13 cellular contexts compared by ENCODE assay signal in genomic region chr14:101627913-101628257, GRCh38.
A peak's percentile ranks its signal among the peaks of the same experiment; 100 is the strongest.
DNase-seq lines count a peak whose midpoint lies in the region; ATAC-seq and TF ChIP-seq lines count a peak whose summit lies in the region.
"Had no signal": no experiment of that assay in that cellular context is flagged by ENCODE, and none has a peak within 500 bp of the region (broad histone marks: within the 10 kb centered on the region; RNA-seq: fewer than 3 reads in every experiment).

No MANE protein-coding gene starts in this region.

- H3K9me2 ChIP-seq in HCT116 (ENCODE audit: insufficient read depth) = no peaks in the 10 kb centered on the region

- H3K9me3 Mint-ChIP-seq in activated CD4-positive, alpha-beta memory T cell treated with anti-CD3 and anti-CD28 coated beads, Interleukin-2, amount 10 ng/mL, durations not matched to agents 7 days and 5 days = no peaks in the 10 kb centered on the region
- H3K9me3 Mint-ChIP-seq: activated T-cell treated with anti-CD3 and anti-CD28 coated beads, Interleukin-2, amount 50 U/mL, for 4 hours; stimulated activated naive CD8-positive, alpha-beta T cell treated with anti-CD3 and anti-CD28 coated beads, Interleukin-15, Interleukin-2, amounts not matched to agents 100 ng/mL and 50 ng/mL, for 24 hours had no signal

- H3K4me3 ChIP-seq in BLaER1 treated with 17β-estradiol and CSF1 and Interleukin-3, amounts not matched to agents 10 nM and 100 nM = peak overlapping the region in 3 of 10 experiments; percentile 31 to 41 (median 34); a peak in 4 of 20 replicates
- H3K4me3 ChIP-seq in HCT116 (replicated peaks in 1 of 2; ENCODE audit: low read depth in 1 of 2, low read length in 2 of 2) = no peak overlapping the region
- H3K4me3 ChIP-seq in dorsolateral prefrontal cortex = peak overlapping the region in 49 of 59 donors; percentile 12 to 61 (median 43)
- H3K4me3 ChIP-seq in parathyroid adenoma (ENCODE audit: low read depth, low read length) = no peak overlapping the region
- H3K4me3 ChIP-seq: uterus had no signal

- H3K4me1 Mint-ChIP-seq in activated CD4-positive, alpha-beta memory T cell treated with anti-CD3 and anti-CD28 coated beads, Interleukin-2, amount 10 ng/mL, durations not matched to agents 7 days and 5 days = no peaks in the 10 kb centered on the region

- H3K4me2 ChIP-seq in BLaER1 treated with 17β-estradiol and CSF1 and Interleukin-3, amounts not matched to agents 10 nM and 100 nM = peak overlapping the region; percentile 64 to 95 (median 71)
- H3K4me2 ChIP-seq in HCT116 (ENCODE audit: low read length) (peak overlapping the region; percentile 68; the same call in 1 of the 2 replicates), parathyroid adenoma (ENCODE audit: low read length) (peak overlapping the region; percentile 47)

- H2AFZ ChIP-seq in HCT116 (ENCODE audit: low read depth, low read length, poor library complexity, severe bottlenecking) (no peak overlapping the region), parathyroid adenoma (peak overlapping the region; percentile 79)

- H4K20me1 ChIP-seq in BLaER1 treated with 17β-estradiol and CSF1 and Interleukin-3, amounts not matched to agents 10 nM and 100 nM = no peaks in the 10 kb centered on the region; a peak in 1 of 22 replicates
- no peaks in the 10 kb centered on the region for H4K20me1 ChIP-seq in HCT116 (ENCODE audit: insufficient read depth)

- no peaks in the 10 kb centered on the region for H3K9me3 ChIP-seq in BLaER1 treated with 17β-estradiol and CSF1 and Interleukin-3, amounts not matched to agents 10 nM and 100 nM (replicated peaks in 1 of 11)
- H3K9me3 ChIP-seq in HCT116 (ENCODE audit: control insufficient read depth in 1 of 2, insufficient read depth in 1 of 2, low read depth in 1 of 2, low read length in 2 of 2) = no peaks in the 10 kb centered on the region
- H3K9me3 ChIP-seq in parathyroid adenoma (ENCODE audit: control insufficient read depth, low read length) = no peaks in the 10 kb centered on the region
- H3K9me3 ChIP-seq: uterus had no signal

- RAD21 ChIA-PET in HCT116 (lab: Charles Lee; ENCODE audit: low non-redundant PET in 1 of 2, low total read pairs in 2 of 2, uncharacterized antibody in 2 of 2, unreplicated experiment in 2 of 2) = no interaction called here

- CTCF ChIA-PET in HCT116 (lab: Charles Lee) = no interaction called here
- CTCF ChIA-PET in activated CD4-positive, alpha-beta memory T cell treated with anti-CD3 and anti-CD28 coated beads, Interleukin-2, amount 10 ng/mL, durations not matched to agents 7 days and 5 days (lab: Charles Lee) = interaction anchor here (0.6 to 1.3 kb wide), 2 partner anchors 10 to 516 kb away, joined by 3 to 7 read pairs; no protein-coding TSS in a partner anchor

- peaks cover 3% of the 10 kb centered on the region for H3K27me3 Mint-ChIP-seq in activated CD4-positive, alpha-beta memory T cell treated with anti-CD3 and anti-CD28 coated beads, Interleukin-2, amount 10 ng/mL, durations not matched to agents 7 days and 5 days
- H3K27me3 Mint-ChIP-seq: stimulated activated naive CD8-positive, alpha-beta T cell treated with anti-CD3 and anti-CD28 coated beads, Interleukin-15, Interleukin-2, amounts not matched to agents 100 ng/mL and 50 ng/mL, for 24 hours had no signal

- H3K27ac ChIP-seq in BLaER1 treated with 17β-estradiol and CSF1 and Interleukin-3, amounts not matched to agents 10 nM and 100 nM = no peak overlapping the region; a peak in 1 of 22 replicates
- H3K27ac ChIP-seq in HCT116 (ENCODE audit: low read depth, low read length) (no peak overlapping the region), dorsolateral prefrontal cortex (no peak overlapping the region), parathyroid adenoma (no peak overlapping the region)
- H3K27ac ChIP-seq: uterus, WERI-Rb-1 had no signal

- no peak for TF ChIP-seq RAD21 in HCT116 (IDR thresholded peaks at IDR 0.05; ENCODE audit: low read depth)

- POLR2A ChIA-PET in HCT116 (lab: Charles Lee) = no interaction called here
- POLR2A ChIA-PET in activated CD4-positive, alpha-beta memory T cell treated with anti-CD3 and anti-CD28 coated beads, Interleukin-2, amount 10 ng/mL, durations not matched to agents 7 days and 5 days (lab: Charles Lee) = no interaction called here

- intact Hi-C loops in HCT116 (cut with micrococcal nuclease) = loop anchor here (1.0 to 2.0 kb wide), 4 partner anchors 37 to 777 kb away; no protein-coding TSS in a partner anchor
- intact Hi-C loops in dorsolateral prefrontal cortex (cut with DNase I) = loop anchor here (5.0 to 10.0 kb wide), 4 partner anchors 961 to 1246 kb away; no protein-coding TSS in a partner anchor

- DNase-seq in HCT116 (ENCODE audit: low read depth, low spot score) (no peak), dorsolateral prefrontal cortex (no peak), epidermal melanocyte (ENCODE audit: insufficient read length, low spot score) (no peak), EL (no peak), NCI-H526 treated with DMSO at 0.1 percent for 48 hours (lab: John Stamatoyannopoulos, UW) (no peak)
- DNase-seq in activated CD4-positive, alpha-beta memory T cell treated with anti-CD3 and anti-CD28 coated beads, Interleukin-2, amount 10 ng/mL, durations not matched to agents 7 days and 5 days = no peak
- DNase-seq: NCI-H1417 treated with DMSO at 0.1 percent for 48 hours had no signal

- H3K4me3 Mint-ChIP-seq in activated CD4-positive, alpha-beta memory T cell treated with anti-CD3 and anti-CD28 coated beads, Interleukin-2, amount 10 ng/mL, durations not matched to agents 7 days and 5 days = no peak overlapping the region
- H3K4me3 Mint-ChIP-seq: activated T-cell treated with anti-CD3 and anti-CD28 coated beads, Interleukin-2, amount 50 U/mL, for 4 hours; stimulated activated naive CD8-positive, alpha-beta T cell treated with anti-CD3 and anti-CD28 coated beads, Interleukin-15, Interleukin-2, amounts not matched to agents 100 ng/mL and 50 ng/mL, for 24 hours had no signal

- H3K79me2 ChIP-seq in HCT116 (ENCODE audit: insufficient read depth, low read length) (no peaks in the 10 kb centered on the region), parathyroid adenoma (no peaks in the 10 kb centered on the region)

- no peaks in the 10 kb centered on the region for H3K36me3 Mint-ChIP-seq in activated CD4-positive, alpha-beta memory T cell treated with anti-CD3 and anti-CD28 coated beads, Interleukin-2, amount 10 ng/mL, durations not matched to agents 7 days and 5 days (ENCODE audit: low read depth)

- H3K27me3 ChIP-seq in BLaER1 treated with 17β-estradiol and CSF1 and Interleukin-3, amounts not matched to agents 10 nM and 100 nM = peaks cover 0 to 5% (median 0%) of the 10 kb centered on the region in 11 experiments; a peak in 1 of 22 replicates
- H3K27me3 ChIP-seq in HCT116 (ENCODE audit: insufficient read depth, low read length) = no peaks in the 10 kb centered on the region
- H3K27me3 ChIP-seq in dorsolateral prefrontal cortex = no peaks in the 10 kb centered on the region
- H3K27me3 ChIP-seq in parathyroid adenoma (ENCODE audit: control insufficient read depth, insufficient read depth, low read length) = no peaks in the 10 kb centered on the region
- H3K27me3 ChIP-seq: uterus had no signal

- no TSS peak for BruUV-seq in HCT116 (replicated peaks; lab: Mats Ljungman, UMichigan)

- H3K9ac ChIP-seq in BLaER1 treated with 17β-estradiol and CSF1 and Interleukin-3, amounts not matched to agents 10 nM and 100 nM = peak overlapping the region in 4 of 11 experiments; percentile 5 to 49 (median 18); a peak in 5 of 22 replicates
- H3K9ac ChIP-seq in HCT116 (ENCODE audit: low read length) (no peak overlapping the region), parathyroid adenoma (no peak overlapping the region)

- no peak for ATAC-seq in HCT116

- H3K36me3 ChIP-seq in BLaER1 treated with 17β-estradiol and CSF1 and Interleukin-3, amounts not matched to agents 10 nM and 100 nM = no peaks in the 10 kb centered on the region
- H3K36me3 ChIP-seq in HCT116 (ENCODE audit: control insufficient read depth in 1 of 2, insufficient read depth in 2 of 2, low read length in 2 of 2) (no peaks in the 10 kb centered on the region), parathyroid adenoma (ENCODE audit: control insufficient read depth, insufficient read depth, low read length) (no peaks in the 10 kb centered on the region)
- H3K36me3 ChIP-seq: uterus, WERI-Rb-1 had no signal

- TF ChIP-seq CTCF in HCT116 (IDR thresholded peaks at IDR 0.05 in 2 of 3, conservative IDR thresholded peaks at IDR 0.05 in 1 of 3; ENCODE audit: borderline replicate concordance in 1 of 3, insufficient read depth in 1 of 3, low read depth in 2 of 3, low read length in 2 of 3) (no peak), dorsolateral prefrontal cortex (IDR thresholded peaks at IDR 0.05 in 54 of 56, conservative IDR thresholded peaks at IDR 0.05 in 2 of 56; ENCODE audit: low read depth in 1 of 56, partially characterized antibody in 56 of 56) (no peak), parathyroid adenoma (IDR thresholded peaks at IDR 0.05) (no peak)

- no peak overlapping the region for H3K27ac Mint-ChIP-seq in activated CD4-positive, alpha-beta memory T cell treated with anti-CD3 and anti-CD28 coated beads, Interleukin-2, amount 10 ng/mL, durations not matched to agents 7 days and 5 days
- H3K27ac Mint-ChIP-seq: stimulated activated naive CD8-positive, alpha-beta T cell treated with anti-CD3 and anti-CD28 coated beads, Interleukin-15, Interleukin-2, amounts not matched to agents 100 ng/mL and 50 ng/mL, for 24 hours had no signal

- no peak for TF ChIP-seq POLR2A in HCT116 (IDR thresholded peaks at IDR 0.05; ENCODE audit: borderline replicate concordance, extremely low read depth, insufficient read depth, insufficient read length)

- H3K4me1 ChIP-seq in BLaER1 treated with 17β-estradiol and CSF1 and Interleukin-3, amounts not matched to agents 10 nM and 100 nM = peaks cover 8 to 16% (median 15%) of the 10 kb centered on the region in 10 experiments
- H3K4me1 ChIP-seq in HCT116 (ENCODE audit: control insufficient read depth in 1 of 2, insufficient read depth in 2 of 2, low read length in 2 of 2) = peaks cover 7 to 9% of the 10 kb centered on the region in 2 experiments; a peak in 3 of 4 replicates
- no peaks in the 10 kb centered on the region for H3K4me1 ChIP-seq in parathyroid adenoma
- H3K4me1 ChIP-seq: uterus had no signal

TF ChIP-seq in HCT116, 20 proteins besides CTCF, POLR2A, EP300 and RAD21 (continues in another document):
- TF ChIP-seq MAX (IDR thresholded peaks at IDR 0.05) (no peak), FOSL1 (IDR thresholded peaks at IDR 0.05; ENCODE audit: low read depth) (no peak), JUND (IDR thresholded peaks at IDR 0.05) (no peak), ZNF274 (IDR thresholded peaks at IDR 0.05; ENCODE audit: low read depth, low read length) (no peak), ZFX (IDR thresholded peaks at IDR 0.05) (no peak), POLR2AphosphoS5 (IDR thresholded peaks at IDR 0.05; ENCODE audit: low read depth, low read length) (no peak), ELF1 (IDR thresholded peaks at IDR 0.05; ENCODE audit: borderline replicate concordance, low read depth) (no peak), CEBPB (IDR thresholded peaks at IDR 0.05; ENCODE audit: low read depth) (no peak), SIN3A (IDR thresholded peaks at IDR 0.05; ENCODE audit: low read depth) (no peak), CBX3 (IDR thresholded peaks at IDR 0.05; ENCODE audit: low read depth) (no peak)

Comparison
In these comparisons a context has a peak if more than half of its experiments do, and no peak if none do; other contexts are left out.
1. H3K4me3 ChIP-seq: peak in dorsolateral prefrontal cortex (49 of 59); none in HCT116 (0 of 2) and parathyroid adenoma (single experiment).
2. Peak in every context shown above with its lines, with median percentiles within 50 percentile points of each other: H3K4me2 ChIP-seq.